Comparison of ENCODE assay signal across 19 cellular contexts in genomic region chr21:20523191-20523590, GRCh38.
"Had no signal": no experiment of that assay in that cellular context is flagged by ENCODE, and none has a peak within 500 bp of the region (broad histone marks: within the 10 kb centered on the region; RNA-seq: fewer than 3 reads in every experiment).

No MANE protein-coding gene starts in this region.

- DNase-seq: IMR-90, Karpas-422, KG1, MM.1S, NCI-H1092 treated with DMSO at 0.1 percent for 48 hours, NCI-H1436, NCI-H187, NCI-H2029, NCI-H2081 treated with DMSO at 0.1 percent for 48 hours, NCI-H2227 treated with DMSO at 0.1 percent for 48 hours, NCI-H524, NCI-H526 treated with DMSO at 0.1 percent for 48 hours, NCI-H774, Right ventricle myocardium superior, RPMI8226, SIG-M5, SW 1271, T-cell had no signal

- H3K4me3 Mint-ChIP-seq: T-cell had no signal

- H3K4me1 Mint-ChIP-seq: T-cell had no signal

- H3K36me3 Mint-ChIP-seq: T-cell had no signal

- H3K27me3 Mint-ChIP-seq: T-cell had no signal

- ATAC-seq: HepG2, T-cell had no signal

- H3K27ac Mint-ChIP-seq: T-cell had no signal
